In genomic region chr10:9608592-9608991, GRCh38 we compare ENCODE assay signal across 12 cellular contexts.
A peak's percentile ranks its signal among the peaks of the same experiment; 100 is the strongest.
DNase-seq lines count a peak whose midpoint lies in the region; ATAC-seq, FAIRE-seq and TF ChIP-seq lines count a peak whose summit lies in the region.
"Had no signal": no experiment of that assay in that cellular context is flagged by ENCODE, and none has a peak within 500 bp of the region (broad histone marks: within the 10 kb centered on the region; RNA-seq: fewer than 3 reads in every experiment).

No MANE protein-coding gene starts in this region.

- peaks cover 12% of the 10 kb centered on the region for H3K27me3 Mint-ChIP-seq in nephron progenitor cell (ENCODE audit: low read depth, poor library complexity)
- H3K27me3 Mint-ChIP-seq: activated CD8-positive, alpha-beta memory T cell treated with anti-CD3 and anti-CD28 coated beads, Interleukin-2, amount 10 ng/mL, durations not matched to agents 7 days and 5 days had no signal

- H3K36me3 ChIP-seq in Karpas-422 (ENCODE audit: insufficient read depth, low read length) = no peaks in the 10 kb centered on the region

- no peaks in the 10 kb centered on the region for H3K9me3 ChIP-seq in Karpas-422 (ENCODE audit: low read length)

- H3K27ac ChIP-seq in Karpas-422 (ENCODE audit: low read length) = no peak overlapping the region

- H3K4me1 Mint-ChIP-seq in nephron progenitor cell = no peaks in the 10 kb centered on the region
- H3K4me1 Mint-ChIP-seq: activated CD8-positive, alpha-beta memory T cell treated with anti-CD3 and anti-CD28 coated beads, Interleukin-2, amount 10 ng/mL, durations not matched to agents 7 days and 5 days; stimulated activated effector memory CD8-positive, alpha-beta T cell treated with anti-CD3 and anti-CD28 coated beads, Interleukin-12 subunit alpha, Interleukin-12 subunit beta, amount 100 ng/mL, for 72 hours had no signal

- H4K20me1 ChIP-seq in Karpas-422 (ENCODE audit: insufficient read depth, low read depth, low read length) = no peaks in the 10 kb centered on the region

- H3K27ac Mint-ChIP-seq in nephron progenitor cell = no peak overlapping the region
- H3K27ac Mint-ChIP-seq: activated CD8-positive, alpha-beta memory T cell treated with anti-CD3 and anti-CD28 coated beads, Interleukin-2, amount 10 ng/mL, durations not matched to agents 7 days and 5 days; stimulated activated effector memory CD8-positive, alpha-beta T cell treated with anti-CD3 and anti-CD28 coated beads, Interleukin-12 subunit alpha, Interleukin-12 subunit beta, amount 100 ng/mL, for 72 hours had no signal

- H3K9me3 Mint-ChIP-seq in nephron progenitor cell = no peaks in the 10 kb centered on the region

- no peaks in the 10 kb centered on the region for H3K36me3 Mint-ChIP-seq in nephron progenitor cell (ENCODE audit: low read depth)
- H3K36me3 Mint-ChIP-seq: activated CD8-positive, alpha-beta memory T cell treated with anti-CD3 and anti-CD28 coated beads, Interleukin-2, amount 10 ng/mL, durations not matched to agents 7 days and 5 days; stimulated activated effector memory CD8-positive, alpha-beta T cell treated with anti-CD3 and anti-CD28 coated beads, Interleukin-12 subunit alpha, Interleukin-12 subunit beta, amount 100 ng/mL, for 72 hours had no signal

- H2AFZ ChIP-seq in Karpas-422 (ENCODE audit: low read length) = 0 out of 2 replicates have a peak overlapping the region, but pooled peaks have one; percentile 42

- H3K4me3 Mint-ChIP-seq in nephron progenitor cell = no peak overlapping the region
- H3K4me3 Mint-ChIP-seq: activated CD8-positive, alpha-beta memory T cell treated with anti-CD3 and anti-CD28 coated beads, Interleukin-2, amount 10 ng/mL, durations not matched to agents 7 days and 5 days; stimulated activated effector memory CD8-positive, alpha-beta T cell treated with anti-CD3 and anti-CD28 coated beads, Interleukin-12 subunit alpha, Interleukin-12 subunit beta, amount 100 ng/mL, for 72 hours had no signal

- TF ChIP-seq CTCF in nephron progenitor cell (IDR thresholded peaks at IDR 0.05) = peak; percentile 48

- no peak overlapping the region for H3K4me3 ChIP-seq in Karpas-422 (ENCODE audit: low read length)

- no peak overlapping the region for H3K4me2 ChIP-seq in Karpas-422 (ENCODE audit: low read depth, low read length, poor library complexity, severe bottlenecking)

- H3K9ac ChIP-seq in Karpas-422 (ENCODE audit: low read length) = no peak overlapping the region

- H3K27me3 ChIP-seq in Karpas-422 (ENCODE audit: low read length) = no peaks in the 10 kb centered on the region

- no peak for ATAC-seq in left lobe of liver
- ATAC-seq: activated CD8-positive, alpha-beta memory T cell treated with anti-CD3 and anti-CD28 coated beads, Interleukin-2, amount 10 ng/mL, durations not matched to agents 7 days and 5 days; stimulated activated effector memory CD8-positive, alpha-beta T cell treated with anti-CD3 and anti-CD28 coated beads, Interleukin-12 subunit alpha, Interleukin-12 subunit beta, amount 100 ng/mL, for 72 hours had no signal

- DNase-seq in Ammon's horn (ENCODE audit: low spot score) (peak; percentile 15), Karpas-422 (peak; percentile 63), nephron progenitor cell (no peak), HTR-8/SVneo (ENCODE audit: insufficient read length, low spot score) (no peak), SIG-M5 treated with dmso at 0.1 percent for 504 hours (lab: John Stamatoyannopoulos, UW; ENCODE audit: unreplicated experiment) (no peak), HK-2 (ENCODE audit: unreplicated experiment) (no peak), left lobe of liver (ENCODE audit: low spot score) (no peak)
- DNase-seq: activated CD8-positive, alpha-beta memory T cell treated with anti-CD3 and anti-CD28 coated beads, Interleukin-2, amount 10 ng/mL, durations not matched to agents 7 days and 5 days; NCI-H510A; T-helper 1 cell had no signal

- H3K79me2 ChIP-seq in Karpas-422 (ENCODE audit: low read length) = no peaks in the 10 kb centered on the region

- H3K4me1 ChIP-seq in Karpas-422 (ENCODE audit: low read length) = peaks cover 22% of the 10 kb centered on the region

- peak; percentile 92 for FAIRE-seq in endometrium (lab: Jason Lieb, UNC)
- FAIRE-seq in HTR-8/SVneo (lab: Jason Lieb, UNC) = no peak

- no peaks in the 10 kb centered on the region for H3K9me2 ChIP-seq in Karpas-422 (replicated peaks; ENCODE audit: insufficient read depth, low read length)

Comparison
In these comparisons a context has a peak if more than half of its experiments do, and no peak if none do; other contexts are left out.
1. DNase-seq: peak in Ammon's horn (single experiment) and Karpas-422 (single experiment); none in nephron progenitor cell (single experiment), HTR-8/SVneo (single experiment), SIG-M5 treated with dmso at 0.1 percent for 504 hours (single experiment), HK-2 (single experiment) and left lobe of liver (single experiment).